In the genomic region with DNA sequence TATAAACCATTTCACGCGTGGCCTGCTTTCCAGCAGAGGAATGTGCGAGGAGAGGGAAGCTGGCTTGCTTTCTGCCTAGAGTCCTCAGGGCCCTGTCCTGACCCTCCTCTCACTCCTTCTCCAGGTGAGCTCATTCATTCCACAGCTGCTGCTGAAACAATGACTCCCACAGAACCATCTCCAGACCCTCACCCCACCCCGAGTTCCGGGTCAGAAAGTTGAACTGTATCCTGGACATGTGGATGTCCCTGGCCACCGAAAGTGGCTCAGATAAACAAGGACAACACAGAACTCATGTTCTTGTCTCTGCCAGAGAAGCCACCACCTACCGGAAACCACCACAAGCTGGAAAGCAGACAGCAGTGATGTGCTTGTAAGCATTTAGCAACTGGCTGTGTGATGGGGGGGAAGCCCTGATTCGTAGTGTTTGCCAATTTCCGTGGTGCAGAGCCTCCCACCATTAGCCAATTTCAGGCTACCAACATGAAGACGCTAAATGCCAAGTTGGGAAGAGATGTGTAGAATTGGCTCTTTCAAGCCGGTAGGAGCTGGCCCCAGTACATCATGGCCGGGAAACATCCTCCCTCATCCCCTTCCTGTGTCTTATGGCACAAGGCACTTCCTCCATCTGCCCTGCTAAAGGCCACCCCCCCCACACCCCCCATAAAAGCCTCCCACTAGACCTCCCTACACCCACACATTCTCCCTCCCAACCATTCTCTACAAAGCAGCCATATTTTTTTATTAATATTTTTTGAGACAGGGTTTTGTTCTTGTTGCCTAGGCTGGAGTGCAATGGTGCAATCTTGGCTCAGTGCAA, we compare ENCODE assay signal across 7 cellular contexts. TPM values are rescaled to one million over a fixed set of nuclear protein-coding genes. Genes with fewer than 3 reads are reported as not detected.
A peak's percentile ranks its signal among the peaks of the same experiment; 100 is the strongest.
DNase-seq lines count a peak whose midpoint lies in the region; ATAC-seq, FAIRE-seq and TF ChIP-seq lines count a peak whose summit lies in the region.
"Had no signal": no experiment of that assay in that cellular context is flagged by ENCODE, and none has a peak within 500 bp of the region (broad histone marks: within the 10 kb centered on the region; RNA-seq: fewer than 3 reads in every experiment).

No MANE protein-coding gene starts in this region.

- no peaks in the 10 kb centered on the region for H3K36me3 Mint-ChIP-seq in IgD-negative memory B cell
- peaks cover under 1% of the 10 kb centered on the region for H3K36me3 Mint-ChIP-seq in activated CD4-positive, alpha-beta memory T cell treated with anti-CD3 and anti-CD28 coated beads for 36 hours

- POLR2A ChIA-PET in activated CD4-positive, alpha-beta memory T cell treated with anti-CD3 and anti-CD28 coated beads for 36 hours (lab: Charles Lee) = interaction anchor here (1.0 to 1.9 kb wide), 5 partner anchors 16 to 108 kb away, joined by 3 to 5 read pairs (median 4); a partner anchor contains a TSS

- peak; percentile 68 for DNase-seq in activated CD4-positive, alpha-beta memory T cell treated with anti-CD3 and anti-CD28 coated beads for 36 hours
- DNase-seq in left lung = no peak
- DNase-seq in frontal cortex (ENCODE audit: low spot score in 2 of 2) = no peak
- DNase-seq in NCI-H2171 (lab: John Stamatoyannopoulos, UW) = no peak
- no peak for DNase-seq in NK-92 treated with Interleukin-12 subunit alpha and Interleukin-12 subunit beta, amount 100 ng/mL, for 24 hours (lab: John Stamatoyannopoulos, UW)

- H3K27ac Mint-ChIP-seq in IgD-negative memory B cell = peak overlapping the region in 2 of 3 donors; percentile 7 to 52
- H3K27ac Mint-ChIP-seq in activated CD4-positive, alpha-beta memory T cell treated with anti-CD3 and anti-CD28 coated beads for 36 hours = peak overlapping the region; percentile 78

- H3K4me3 Mint-ChIP-seq in IgD-negative memory B cell = peak overlapping the region in 2 of 4 donors; percentile 21 to 73
- no peak overlapping the region for H3K4me3 Mint-ChIP-seq in activated CD4-positive, alpha-beta memory T cell treated with anti-CD3 and anti-CD28 coated beads for 36 hours

- H3K9me3 ChIP-seq in left lung = no peaks in the 10 kb centered on the region

- peaks cover 2 to 9% (median 8%) of the 10 kb centered on the region in 3 donors for H3K4me1 Mint-ChIP-seq in IgD-negative memory B cell
- H3K4me1 Mint-ChIP-seq in activated CD4-positive, alpha-beta memory T cell treated with anti-CD3 and anti-CD28 coated beads for 36 hours (ENCODE audit: low read depth) = peaks cover 15% of the 10 kb centered on the region

- ATAC-seq in left lung = no peak
- ATAC-seq: Panc1 had no signal

- H3K27me3 Mint-ChIP-seq in IgD-negative memory B cell = no peaks in the 10 kb centered on the region
- H3K27me3 Mint-ChIP-seq in activated CD4-positive, alpha-beta memory T cell treated with anti-CD3 and anti-CD28 coated beads for 36 hours = no peaks in the 10 kb centered on the region

- H3K27ac ChIP-seq in left lung = peak overlapping the region; percentile 4 to 64

- peaks cover 0 to under 1% (median 0%) of the 10 kb centered on the region in 3 donors for H3K9me3 Mint-ChIP-seq in IgD-negative memory B cell
- peaks cover 3% of the 10 kb centered on the region for H3K9me3 Mint-ChIP-seq in activated CD4-positive, alpha-beta memory T cell treated with anti-CD3 and anti-CD28 coated beads for 36 hours

- no peaks in the 10 kb centered on the region for H3K36me3 ChIP-seq in left lung

- TF ChIP-seq CTCF in left lung (IDR thresholded peaks at IDR 0.05) = no peak

- no peak overlapping the region for H3K4me3 ChIP-seq in left lung

- intact Hi-C loops in activated CD4-positive, alpha-beta memory T cell treated with anti-CD3 and anti-CD28 coated beads for 36 hours (cut with micrococcal nuclease) = no loop called here
- intact Hi-C loops in left lung (cut with DNase I) = no loop called here

- H3K27me3 ChIP-seq in left lung = no peaks in the 10 kb centered on the region

- peaks cover 13 to 35% of the 10 kb centered on the region in 2 donors for H3K4me1 ChIP-seq in left lung

- FAIRE-seq in frontal cortex (lab: Jason Lieb, UNC) = no peak

- CTCF ChIA-PET in activated CD4-positive, alpha-beta memory T cell treated with anti-CD3 and anti-CD28 coated beads for 36 hours (lab: Charles Lee) = interaction anchor here (0.6 to 2.6 kb wide), 6 partner anchors 23 to 139 kb away, joined by 3 to 12 read pairs (median 5); a partner anchor contains a TSS

RNA-seq across cellular contexts. Expression of a gene that starts 5.0 kb away (rescaled TPM):
- polyA plus RNA-seq in IgD-negative memory B cell = not detected
- 1 to 10 TPM; 3.0 to 4.2 TPM for total RNA-seq in activated CD4-positive, alpha-beta memory T cell treated with anti-CD3 and anti-CD28 coated beads for 36 hours
- under 1 TPM in 1 of 2 donors, not detected in 1; 0.41 TPM for total RNA-seq in left lung
- total RNA-seq in frontal cortex = 0.82 TPM

RNA-seq across cellular contexts. Expression of a gene that starts 19.4 kb away (rescaled TPM):
- 56.8 TPM for polyA plus RNA-seq in IgD-negative memory B cell
- 100 to 1,000 TPM; 109 to 110 TPM for total RNA-seq in activated CD4-positive, alpha-beta memory T cell treated with anti-CD3 and anti-CD28 coated beads for 36 hours
- 10 to 100 TPM; 40.9 to 59.4 TPM for total RNA-seq in left lung
- total RNA-seq in frontal cortex = 56.3 TPM

RNA-seq across cellular contexts. Expression of a gene that starts 23.1 kb away (rescaled TPM):
- polyA plus RNA-seq in IgD-negative memory B cell = 13.5 TPM
- total RNA-seq in activated CD4-positive, alpha-beta memory T cell treated with anti-CD3 and anti-CD28 coated beads for 36 hours = 10 to 100 TPM; 33.6 to 34.4 TPM
- total RNA-seq in left lung (10 to 100 TPM; 23.6 to 26.7 TPM), frontal cortex (17.9 TPM)

RNA-seq across cellular contexts. Expression of a gene that starts 24.3 kb away (rescaled TPM):
- 158 TPM for polyA plus RNA-seq in IgD-negative memory B cell
- 100 to 1,000 TPM; 625 to 642 TPM for total RNA-seq in activated CD4-positive, alpha-beta memory T cell treated with anti-CD3 and anti-CD28 coated beads for 36 hours
- 1,000 to 10,000 TPM; 1,387 to 1,778 TPM for total RNA-seq in left lung
- 298 TPM for total RNA-seq in frontal cortex

RNA-seq across cellular contexts. Expression of a gene that starts 27.1 kb away (rescaled TPM):
- not detected for polyA plus RNA-seq in IgD-negative memory B cell
- total RNA-seq in activated CD4-positive, alpha-beta memory T cell treated with anti-CD3 and anti-CD28 coated beads for 36 hours = under 1 TPM; 0.12 to 0.19 TPM
- total RNA-seq in left lung (under 1 TPM in 1 of 2 donors, not detected in 1; 0.50 TPM), frontal cortex (0.41 TPM)
